ENCODE assay signal across 9 cellular contexts in the genomic region with DNA sequence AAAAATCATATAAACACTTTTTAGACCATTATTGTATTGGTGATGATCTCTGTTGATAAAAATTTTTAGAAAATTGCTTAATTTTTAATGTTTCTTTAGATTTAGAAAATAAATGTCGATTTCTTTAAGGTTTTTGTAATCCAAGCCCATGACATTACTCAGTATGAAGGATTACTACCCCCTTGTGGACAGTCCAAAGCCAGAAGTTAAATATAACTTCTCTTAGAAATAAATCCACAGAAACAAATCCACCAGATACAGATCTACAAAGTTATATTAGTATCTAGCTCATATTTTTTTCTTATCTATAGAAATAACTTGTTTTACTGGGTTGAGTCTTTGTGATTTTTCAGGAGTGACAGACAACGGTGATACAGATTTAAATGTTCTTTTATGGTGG. TPM values are rescaled to one million over a fixed set of nuclear protein-coding genes. Genes with fewer than 3 reads are reported as not detected.
DNase-seq lines count a peak whose midpoint lies in the region; ATAC-seq and TF ChIP-seq lines count a peak whose summit lies in the region.
"Had no signal": no experiment of that assay in that cellular context is flagged by ENCODE, and none has a peak within 500 bp of the region (broad histone marks: within the 10 kb centered on the region; RNA-seq: fewer than 3 reads in every experiment).

No MANE protein-coding gene starts in this region.

- POLR2A ChIA-PET in CD4-positive, alpha-beta T cell (lab: Charles Lee), result interaction anchor here (0.8 kb wide), 1 partner anchor 20 kb away, joined by 3 read pairs; no protein-coding TSS in a partner anchor

- DNase-seq in CD4-positive, alpha-beta T cell, result no peak
- DNase-seq in KBM-7 (peak; percentile 34), lung microvascular endothelial cell (ENCODE audit: low read depth in 2 of 2) (peak; percentile 43 to 64), AG08396 (ENCODE audit: low spot score) (no peak)
- DNase-seq in activated naive CD4-positive, alpha-beta T cell (lab: John Stamatoyannopoulos, UW), result no peak
- DNase-seq in T-helper 2 cell treated with Interferon-gamma antibody and Interleukin-4, amounts not matched to agents 5 μg/mL and 100 μg/mL, for 36 hours (ENCODE audit: low spot score), result no peak
- no peak for DNase-seq in stimulated activated CD8-positive, alpha-beta memory T cell treated with anti-CD3 and anti-CD28 coated beads, Interleukin-4, amount 100 ng/mL, for 48 hours
- DNase-seq: activated naive CD8-positive, alpha-beta T cell treated with anti-CD3 and anti-CD28 coated beads, Interleukin-2, amount 10 ng/mL, durations not matched to agents 7 days and 5 days had no signal

- no peak overlapping the region for H3K27ac Mint-ChIP-seq in CD4-positive, alpha-beta T cell
- H3K27ac Mint-ChIP-seq in brain, result peak overlapping the region in 1 of 5 experiments; percentile 10
- no peak overlapping the region for H3K27ac Mint-ChIP-seq in T-helper 2 cell treated with Interferon-gamma antibody and Interleukin-4, amounts not matched to agents 5 μg/mL and 100 μg/mL, for 36 hours
- H3K27ac Mint-ChIP-seq: activated naive CD8-positive, alpha-beta T cell treated with anti-CD3 and anti-CD28 coated beads, Interleukin-2, amount 10 ng/mL, durations not matched to agents 7 days and 5 days had no signal

- H3K9me3 Mint-ChIP-seq in CD4-positive, alpha-beta T cell, result no peaks in the 10 kb centered on the region
- peaks cover 0 to 3% (median 0%) of the 10 kb centered on the region in 5 experiments for H3K9me3 Mint-ChIP-seq in brain
- H3K9me3 Mint-ChIP-seq in T-helper 2 cell treated with Interferon-gamma antibody and Interleukin-4, amounts not matched to agents 5 μg/mL and 100 μg/mL, for 36 hours, result no peaks in the 10 kb centered on the region
- H3K9me3 Mint-ChIP-seq: activated naive CD8-positive, alpha-beta T cell treated with anti-CD3 and anti-CD28 coated beads, Interleukin-2, amount 10 ng/mL, durations not matched to agents 7 days and 5 days had no signal

- H3K27me3 Mint-ChIP-seq in CD4-positive, alpha-beta T cell, result no peaks in the 10 kb centered on the region
- no peaks in the 10 kb centered on the region for H3K27me3 Mint-ChIP-seq in brain
- no peaks in the 10 kb centered on the region for H3K27me3 Mint-ChIP-seq in T-helper 2 cell treated with Interferon-gamma antibody and Interleukin-4, amounts not matched to agents 5 μg/mL and 100 μg/mL, for 36 hours (ENCODE audit: low read depth)
- H3K27me3 Mint-ChIP-seq: activated naive CD8-positive, alpha-beta T cell treated with anti-CD3 and anti-CD28 coated beads, Interleukin-2, amount 10 ng/mL, durations not matched to agents 7 days and 5 days had no signal

- no peaks in the 10 kb centered on the region for H3K9me3 ChIP-seq in CD4-positive, alpha-beta T cell (ENCODE audit: control insufficient read depth, low read length)

- in situ Hi-C loops in KBM-7 (cut with MboI; ENCODE audit: low pct_unique_long_range_greater_than_20kb, low sequenced_read_pairs), result no loop called here

- intact Hi-C loops in CD4-positive, alpha-beta T cell (cut with DNase I, micrococcal nuclease), result no loop called here

- peaks cover 42% of the 10 kb centered on the region for H3K36me3 Mint-ChIP-seq in CD4-positive, alpha-beta T cell (ENCODE audit: low read depth)
- peaks cover 37% of the 10 kb centered on the region for H3K36me3 Mint-ChIP-seq in brain
- H3K36me3 Mint-ChIP-seq in T-helper 2 cell treated with Interferon-gamma antibody and Interleukin-4, amounts not matched to agents 5 μg/mL and 100 μg/mL, for 36 hours (ENCODE audit: low read depth), result peaks cover 11% of the 10 kb centered on the region

- TF ChIP-seq CTCF in CD4-positive, alpha-beta T cell (IDR thresholded peaks at IDR 0.05), result peak; percentile 37
- TF ChIP-seq CTCF in brain (conservative IDR thresholded peaks at IDR 0.05), result peak; percentile 54 to 67

- CTCF ChIA-PET in CD4-positive, alpha-beta T cell (lab: Charles Lee), result interaction anchor here (0.9 kb wide), 1 partner anchor 19 kb away, joined by 4 read pairs; a partner anchor contains a TSS

- H3K4me1 Mint-ChIP-seq in CD4-positive, alpha-beta T cell (ENCODE audit: low read depth), result no peaks in the 10 kb centered on the region
- H3K4me1 Mint-ChIP-seq in brain, result no peaks in the 10 kb centered on the region
- H3K4me1 Mint-ChIP-seq in T-helper 2 cell treated with Interferon-gamma antibody and Interleukin-4, amounts not matched to agents 5 μg/mL and 100 μg/mL, for 36 hours (ENCODE audit: low read depth), result peaks cover 7% of the 10 kb centered on the region

- no peak overlapping the region for H3K4me3 Mint-ChIP-seq in CD4-positive, alpha-beta T cell
- no peak overlapping the region for H3K4me3 Mint-ChIP-seq in brain
- no peak overlapping the region for H3K4me3 Mint-ChIP-seq in T-helper 2 cell treated with Interferon-gamma antibody and Interleukin-4, amounts not matched to agents 5 μg/mL and 100 μg/mL, for 36 hours
- H3K4me3 Mint-ChIP-seq: activated naive CD8-positive, alpha-beta T cell treated with anti-CD3 and anti-CD28 coated beads, Interleukin-2, amount 10 ng/mL, durations not matched to agents 7 days and 5 days had no signal

- H3K27me3 ChIP-seq in CD4-positive, alpha-beta T cell (ENCODE audit: control insufficient read depth, insufficient read depth, low read length), result no peaks in the 10 kb centered on the region

- peak; percentile 39 for ATAC-seq in CD4-positive, alpha-beta T cell (ENCODE audit: poor library complexity)

- H3K27ac ChIP-seq in CD4-positive, alpha-beta T cell (ENCODE audit: low read depth, low read length), result no peak overlapping the region

RNA-seq across cellular contexts. Expression of a gene that starts 18.9 kb away (rescaled TPM):
- 10 to 100 TPM; 14.5 to 18.4 TPM for total RNA-seq in CD4-positive, alpha-beta T cell
- 4.6 TPM for polyA plus RNA-seq in brain (ENCODE audit: insufficient read depth, low read depth, low replicate concordance)
- 10.2 and 16.1 TPM in 2 replicates for total RNA-seq in lung microvascular endothelial cell

RNA-seq across cellular contexts. Expression of a gene that starts 30.3 kb away (rescaled TPM):
- total RNA-seq in CD4-positive, alpha-beta T cell, result 1 to 10 TPM; 8.2 to 9.5 TPM
- 0.85 TPM for polyA plus RNA-seq in brain (ENCODE audit: insufficient read depth, low read depth, low replicate concordance)
- total RNA-seq in lung microvascular endothelial cell, result 1.1 and 1.2 TPM in 2 replicates

RNA-seq across cellular contexts. Expression of a gene that starts 35.2 kb away (rescaled TPM):
- 1 to 10 TPM; 3.7 to 4.8 TPM for total RNA-seq in CD4-positive, alpha-beta T cell
- 3.4 TPM for polyA plus RNA-seq in brain (ENCODE audit: insufficient read depth, low read depth, low replicate concordance)
- 22.9 and 37.7 TPM in 2 replicates for total RNA-seq in lung microvascular endothelial cell

Comparison
In these comparisons a context has a peak if more than half of its experiments do, and no peak if none do; other contexts are left out.
1. DNase-seq: peak in KBM-7 (single experiment) and lung microvascular endothelial cell (2 of 2); none in CD4-positive, alpha-beta T cell (0 of 10), activated naive CD4-positive, alpha-beta T cell (0 of 4), T-helper 2 cell treated with Interferon-gamma antibody and Interleukin-4, amounts not matched to agents 5 μg/mL and 100 μg/mL, for 36 hours (single experiment), AG08396 (single experiment) and stimulated activated CD8-positive, alpha-beta memory T cell treated with anti-CD3 and anti-CD28 coated beads, Interleukin-4, amount 100 ng/mL, for 48 hours (single experiment).